Comparison of ENCODE assay signal across 16 cellular contexts in the genomic region with DNA sequence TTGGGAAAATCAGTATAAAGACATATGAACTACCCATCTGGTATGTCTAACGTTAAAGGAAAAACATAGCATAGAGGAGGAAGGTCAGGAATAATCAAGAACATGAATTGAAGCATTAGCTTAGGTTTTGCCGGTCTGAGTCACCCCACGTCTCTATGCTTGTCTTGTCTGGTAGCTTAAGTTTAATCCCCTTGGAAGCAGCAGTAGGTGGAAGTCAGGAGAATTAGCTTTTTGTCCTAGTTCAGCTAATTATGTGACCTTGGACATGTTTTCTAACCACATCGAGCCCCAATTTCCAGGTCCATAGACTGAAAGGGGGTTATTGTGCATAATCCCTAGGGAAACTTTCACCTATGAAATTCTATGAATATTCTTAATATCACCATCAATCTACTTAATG.
DNase-seq lines count a peak whose midpoint lies in the region; ATAC-seq and TF ChIP-seq lines count a peak whose summit lies in the region.
"Had no signal": no experiment of that assay in that cellular context is flagged by ENCODE, and none has a peak within 500 bp of the region (broad histone marks: within the 10 kb centered on the region; RNA-seq: fewer than 3 reads in every experiment).

No MANE protein-coding gene starts in this region.

- no peak overlapping the region for H4K8ac ChIP-seq in IMR-90 (ENCODE audit: low read depth in 2 of 2, low read length in 2 of 2)

- H3K36me3 Mint-ChIP-seq in glutamatergic neuron (ENCODE audit: unreplicated experiment) = no peaks in the 10 kb centered on the region
- no peaks in the 10 kb centered on the region for H3K36me3 Mint-ChIP-seq in activated CD4-positive, alpha-beta memory T cell treated with anti-CD3 and anti-CD28 coated beads, Interleukin-2, amount 10 ng/mL, durations not matched to agents 7 days and 5 days (ENCODE audit: low read depth)
- H3K36me3 Mint-ChIP-seq: CD14-positive monocyte had no signal

- no peaks in the 10 kb centered on the region for H3F3A ChIP-seq in smooth muscle cell (ENCODE audit: low read depth)

- no peak overlapping the region for H2AK5ac ChIP-seq in IMR-90 (ENCODE audit: low read depth, low read length)

- no peaks in the 10 kb centered on the region for H3K9me3 ChIP-seq in IMR-90 (ENCODE audit: control insufficient read depth, insufficient read depth, low read length)
- no peaks in the 10 kb centered on the region for H3K9me3 ChIP-seq in WERI-Rb-1 (ENCODE audit: severe bottlenecking)
- no peaks in the 10 kb centered on the region for H3K9me3 ChIP-seq in smooth muscle cell (replicated peaks; ENCODE audit: low read depth)
- no peaks in the 10 kb centered on the region for H3K9me3 ChIP-seq in gastroesophageal sphincter

- H3K23ac ChIP-seq in IMR-90 (ENCODE audit: low read depth, low read length) = no peak overlapping the region

- peaks cover 29% of the 10 kb centered on the region for H3K4me1 Mint-ChIP-seq in glutamatergic neuron (ENCODE audit: low read depth, unreplicated experiment)
- no peaks in the 10 kb centered on the region for H3K4me1 Mint-ChIP-seq in activated CD4-positive, alpha-beta memory T cell treated with anti-CD3 and anti-CD28 coated beads, Interleukin-2, amount 10 ng/mL, durations not matched to agents 7 days and 5 days
- H3K4me1 Mint-ChIP-seq: B cell, CD14-positive monocyte had no signal

- H3K36me3 ChIP-seq in IMR-90 (ENCODE audit: control insufficient read depth, insufficient read depth, low read length) (no peaks in the 10 kb centered on the region), WERI-Rb-1 (no peaks in the 10 kb centered on the region), smooth muscle cell (ENCODE audit: low read depth) (no peaks in the 10 kb centered on the region), gastroesophageal sphincter (no peaks in the 10 kb centered on the region)

- intact Hi-C loops in IMR-90 (cut with micrococcal nuclease) = no loop called here

- no peak for ATAC-seq in IMR-90 (ENCODE audit: low read depth)
- no peak for ATAC-seq in gastroesophageal sphincter

- H2AFZ ChIP-seq in IMR-90 (replicated peaks; ENCODE audit: low read length, poor library complexity) = no peak overlapping the region
- H2AFZ ChIP-seq in smooth muscle cell (ENCODE audit: low read depth) = no peak overlapping the region

- no peak overlapping the region for H3K18ac ChIP-seq in IMR-90 (ENCODE audit: low read depth, low read length)

- no peak for TF ChIP-seq RAD21 in IMR-90 (IDR thresholded peaks at IDR 0.05; ENCODE audit: low read length)

- BruUV-seq in IMR-90 (replicated peaks; lab: Mats Ljungman, UMichigan) = no TSS peak

- no peak overlapping the region for H2BK5ac ChIP-seq in IMR-90 (ENCODE audit: low read depth, low read length, poor library complexity, severe bottlenecking)

- in situ Hi-C loops in IMR-90 (cut with MboI; ENCODE audit: low sequenced_read_pairs) = no loop called here

- H3K14ac ChIP-seq in IMR-90 (replicated peaks; ENCODE audit: low read depth, low read length) = no peak overlapping the region

- H2BK120ac ChIP-seq in IMR-90 (ENCODE audit: low read depth, low read length) = no peak overlapping the region

- H3K4ac ChIP-seq in IMR-90 (ENCODE audit: low read depth, low read length) = no peak overlapping the region

- no peak for TF ChIP-seq EP300 in gastroesophageal sphincter (IDR thresholded peaks at IDR 0.05)

- H3K4me3 ChIP-seq in IMR-90 (ENCODE audit: insufficient read depth, low read depth, low read length) (no peak overlapping the region), WERI-Rb-1 (ENCODE audit: low read depth, low read length) (peak overlapping the region; percentile 16; the same call in 1 of the 2 replicates), smooth muscle cell (no peak overlapping the region), gastroesophageal sphincter (no peak overlapping the region)

- no peaks in the 10 kb centered on the region for H3K79me1 ChIP-seq in IMR-90 (ENCODE audit: low read depth in 1 of 2, low read length in 2 of 2)

- peak overlapping the region; percentile 56 for H3K27ac Mint-ChIP-seq in glutamatergic neuron (ENCODE audit: unreplicated experiment)
- H3K27ac Mint-ChIP-seq in activated CD4-positive, alpha-beta memory T cell treated with anti-CD3 and anti-CD28 coated beads, Interleukin-2, amount 10 ng/mL, durations not matched to agents 7 days and 5 days = no peak overlapping the region
- H3K27ac Mint-ChIP-seq: B cell, CD14-positive monocyte had no signal

- TF ChIP-seq CTCF in IMR-90 (conservative IDR thresholded peaks at IDR 0.05; ENCODE audit: low read depth, low read length) (no peak), WERI-Rb-1 (IDR thresholded peaks at IDR 0.05; ENCODE audit: low read depth, low read length) (no peak), glutamatergic neuron (IDR thresholded peaks at IDR 0.05; ENCODE audit: partially characterized antibody, unreplicated experiment) (no peak), smooth muscle cell (IDR thresholded peaks at IDR 0.05; ENCODE audit: borderline replicate concordance, insufficient read depth, poor library complexity, severe bottlenecking) (no peak), gastroesophageal sphincter (IDR thresholded peaks at IDR 0.05) (no peak)

- H3K4me3 Mint-ChIP-seq in glutamatergic neuron (ENCODE audit: unreplicated experiment) = no peak overlapping the region
- no peak overlapping the region for H3K4me3 Mint-ChIP-seq in activated CD4-positive, alpha-beta memory T cell treated with anti-CD3 and anti-CD28 coated beads, Interleukin-2, amount 10 ng/mL, durations not matched to agents 7 days and 5 days
- H3K4me3 Mint-ChIP-seq: B cell, CD14-positive monocyte had no signal

- peaks cover 4% of the 10 kb centered on the region for H3K27me3 Mint-ChIP-seq in glutamatergic neuron (ENCODE audit: unreplicated experiment)
- H3K27me3 Mint-ChIP-seq in activated CD4-positive, alpha-beta memory T cell treated with anti-CD3 and anti-CD28 coated beads, Interleukin-2, amount 10 ng/mL, durations not matched to agents 7 days and 5 days = no peaks in the 10 kb centered on the region
- H3K27me3 Mint-ChIP-seq: B cell had no signal

- CTCF ChIA-PET in IMR-90 (lab: Yijun Ruan, JAX) = no interaction called here
- CTCF ChIA-PET in activated CD4-positive, alpha-beta memory T cell treated with anti-CD3 and anti-CD28 coated beads, Interleukin-2, amount 10 ng/mL, durations not matched to agents 7 days and 5 days (lab: Charles Lee) = no interaction called here

- no peaks in the 10 kb centered on the region for H3K9me1 ChIP-seq in IMR-90 (ENCODE audit: insufficient read depth, low read length)

- WGBS in IMR-90 (ENCODE audit: extremely low coverage in 2 of 2, insufficient read length in 1 of 2), 2 experiments = no CpG with 5 or more reads among the region's 4 CpGs
- 27% methylated on average over 4 of the region's 4 CpGs for WGBS in smooth muscle cell (ENCODE audit: low lambda C conversion rate)
- WGBS in gastroesophageal sphincter (ENCODE audit: low coverage in 1 of 2), 2 donors = 84 to 91% methylated on average over 4 of the region's 4 CpGs

- no peak overlapping the region for H2AK9ac ChIP-seq in IMR-90 (replicated peaks; ENCODE audit: low read depth, low read length, poor library complexity)

- peaks cover 3% of the 10 kb centered on the region for H3K9me3 Mint-ChIP-seq in glutamatergic neuron (ENCODE audit: unreplicated experiment)
- no peaks in the 10 kb centered on the region for H3K9me3 Mint-ChIP-seq in activated CD4-positive, alpha-beta memory T cell treated with anti-CD3 and anti-CD28 coated beads, Interleukin-2, amount 10 ng/mL, durations not matched to agents 7 days and 5 days

- no peak overlapping the region for H4K5ac ChIP-seq in IMR-90 (ENCODE audit: low read depth, low read length)

- no peak overlapping the region for H4K91ac ChIP-seq in IMR-90 (ENCODE audit: insufficient read depth, low read depth, low read length)

- H3K79me2 ChIP-seq in smooth muscle cell (ENCODE audit: low read depth) = no peaks in the 10 kb centered on the region

- no peaks in the 10 kb centered on the region for H3K27me3 ChIP-seq in IMR-90 (ENCODE audit: control insufficient read depth, insufficient read depth, low read length)
- no peaks in the 10 kb centered on the region for H3K27me3 ChIP-seq in WERI-Rb-1 (ENCODE audit: insufficient read depth, low read depth, severe bottlenecking)
- no peaks in the 10 kb centered on the region for H3K27me3 ChIP-seq in smooth muscle cell (ENCODE audit: low read depth)
- H3K27me3 ChIP-seq in gastroesophageal sphincter = no peaks in the 10 kb centered on the region

- POLR2A ChIA-PET in IMR-90 (lab: Charles Lee; ENCODE audit: unreplicated experiment) = no interaction called here
- POLR2A ChIA-PET in activated CD4-positive, alpha-beta memory T cell treated with anti-CD3 and anti-CD28 coated beads, Interleukin-2, amount 10 ng/mL, durations not matched to agents 7 days and 5 days (lab: Charles Lee) = no interaction called here

- H3K56ac ChIP-seq in IMR-90 (ENCODE audit: extremely low read depth, insufficient read depth, low read length) = no peak overlapping the region

- TF ChIP-seq POLR2A in IMR-90 (IDR thresholded peaks at IDR 0.05; ENCODE audit: low read depth, low read length) (no peak), gastroesophageal sphincter (IDR thresholded peaks at IDR 0.05) (no peak)

- dilution Hi-C loops in IMR-90 (cut with HindIII; ENCODE audit: low sequenced_read_pairs, unreplicated experiment) = no loop called here

- H2BK20ac ChIP-seq in IMR-90 (ENCODE audit: low read depth, low read length) = no peak overlapping the region

- H2BK15ac ChIP-seq in IMR-90 (ENCODE audit: low read depth, low read length) = no peak overlapping the region

- H4K20me1 ChIP-seq in IMR-90 (ENCODE audit: insufficient read depth, low read length) (no peaks in the 10 kb centered on the region), smooth muscle cell (ENCODE audit: low read depth) (no peaks in the 10 kb centered on the region)

- H3K4me2 ChIP-seq in IMR-90 (ENCODE audit: low read depth, low read length) = no peak overlapping the region
- peak overlapping the region; percentile 58 for H3K4me2 ChIP-seq in smooth muscle cell

- H3K9ac ChIP-seq in IMR-90 (ENCODE audit: low read depth, low read length) (no peak overlapping the region), smooth muscle cell (ENCODE audit: low read depth) (no peak overlapping the region)

- H3K27ac ChIP-seq in IMR-90 (ENCODE audit: insufficient read depth, low read length) = no peak overlapping the region
- peak overlapping the region; percentile 92 for H3K27ac ChIP-seq in WERI-Rb-1
- H3K27ac ChIP-seq in smooth muscle cell (ENCODE audit: low read depth) = peak overlapping the region; percentile 39
- H3K27ac ChIP-seq in gastroesophageal sphincter = no peak overlapping the region

- DNase-seq in IMR-90 (peak; percentile 27), WERI-Rb-1 (peak; percentile 57), glutamatergic neuron (no peak), smooth muscle cell (lab: John Stamatoyannopoulos, UW; ENCODE audit: unreplicated experiment) (no peak), NCI-H446 (lab: John Stamatoyannopoulos, UW) (no peak)
- DNase-seq in activated CD4-positive, alpha-beta memory T cell treated with anti-CD3 and anti-CD28 coated beads, Interleukin-2, amount 10 ng/mL, durations not matched to agents 7 days and 5 days = no peak
- DNase-seq: EL, GF-D8, Karpas-422, MV-4-11, NCI-H1694, NCI-H2081 treated with DMSO at 0.1 percent for 48 hours, NCI-H69 had no signal

- 0 out of 2 replicates have a peak, but pooled peaks cover 1% of the 10 kb centered on the region for H3K4me1 ChIP-seq in IMR-90 (ENCODE audit: control insufficient read depth, insufficient read depth, low read length)
- peaks cover 14% of the 10 kb centered on the region for H3K4me1 ChIP-seq in smooth muscle cell (ENCODE audit: low read depth)
- peaks cover 0 to 15% (median 0%) of the 10 kb centered on the region in 3 donors for H3K4me1 ChIP-seq in gastroesophageal sphincter

Comparison
In these comparisons a context has a peak if more than half of its experiments do, and no peak if none do; other contexts are left out.
1. DNase-seq: peak in IMR-90 (single experiment) and WERI-Rb-1 (single experiment); none in glutamatergic neuron (single experiment), smooth muscle cell (single experiment), NCI-H446 (0 of 2) and activated CD4-positive, alpha-beta memory T cell treated with anti-CD3 and anti-CD28 coated beads, Interleukin-2, amount 10 ng/mL, durations not matched to agents 7 days and 5 days (single experiment).
2. H3K27ac ChIP-seq: peak in WERI-Rb-1 (single experiment) and smooth muscle cell (single experiment); none in IMR-90 (single experiment) and gastroesophageal sphincter (0 of 4).